17 cellular contexts compared by ENCODE assay signal in the genomic region with DNA sequence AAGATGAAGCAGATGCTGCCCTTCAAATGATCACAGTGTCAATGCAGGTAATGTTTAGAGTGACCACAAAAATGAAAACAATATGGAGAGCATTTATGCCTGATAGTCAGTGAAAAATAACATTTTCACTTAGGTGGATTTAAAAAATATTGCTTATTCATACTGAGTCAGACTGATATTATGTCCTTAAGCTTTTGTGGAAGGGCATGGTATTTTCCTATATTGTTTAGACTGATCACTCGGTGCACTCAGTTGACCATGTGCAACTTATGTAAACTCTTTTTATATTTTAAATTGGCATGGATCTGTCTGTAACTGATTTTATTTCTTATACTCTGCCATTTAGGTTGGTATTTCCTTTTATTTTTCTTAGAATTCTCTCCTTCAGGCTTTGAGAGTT.
DNase-seq lines count a peak whose midpoint lies in the region; ATAC-seq and TF ChIP-seq lines count a peak whose summit lies in the region.
"Had no signal": no experiment of that assay in that cellular context is flagged by ENCODE, and none has a peak within 500 bp of the region (broad histone marks: within the 10 kb centered on the region; RNA-seq: fewer than 3 reads in every experiment).

No MANE protein-coding gene starts in this region.

- TF ChIP-seq CTCF in PC-3 (conservative IDR thresholded peaks at IDR 0.05; ENCODE audit: low read depth, low read length) (no peak), chondrocyte (IDR thresholded peaks at IDR 0.05) (no peak), lower lobe of right lung (IDR thresholded peaks at IDR 0.05) (no peak)

- peak overlapping the region; percentile 73 for H3K27ac Mint-ChIP-seq in chondrocyte (ENCODE audit: unreplicated experiment)
- no peak overlapping the region for H3K27ac Mint-ChIP-seq in activated naive CD8-positive, alpha-beta T cell treated with anti-CD3 and anti-CD28 coated beads for 36 hours
- H3K27ac Mint-ChIP-seq: B cell; CD8-positive, alpha-beta T cell had no signal

- BruUV-seq in PC-3 (replicated peaks; lab: Mats Ljungman, UMichigan) = no TSS peak

- in situ Hi-C loops in GM23248 (cut with MboI) = no loop called here

- H3K27me3 Mint-ChIP-seq in chondrocyte (ENCODE audit: low read depth) = no peaks in the 10 kb centered on the region
- no peaks in the 10 kb centered on the region for H3K27me3 Mint-ChIP-seq in activated naive CD8-positive, alpha-beta T cell treated with anti-CD3 and anti-CD28 coated beads for 36 hours
- H3K27me3 Mint-ChIP-seq: B cell had no signal

- no peaks in the 10 kb centered on the region for H4K20me1 ChIP-seq in GM23248 (ENCODE audit: insufficient read depth)
- H4K20me1 ChIP-seq in PC-3 (ENCODE audit: low read length) = no peaks in the 10 kb centered on the region
- H4K20me1 ChIP-seq: BLaER1 treated with 17β-estradiol and CSF1 and Interleukin-3, amounts not matched to agents 10 nM and 100 nM had no signal

- intact Hi-C loops in PC-3 (cut with micrococcal nuclease) = no loop called here
- intact Hi-C loops in Right ventricle myocardium inferior (cut with DNase I) = no loop called here
- intact Hi-C loops in lower lobe of right lung (cut with DNase I) = no loop called here

- H3K9me2 ChIP-seq in GM23248 (ENCODE audit: insufficient read depth) (no peaks in the 10 kb centered on the region), PC-3 (replicated peaks; ENCODE audit: low read length) (no peaks in the 10 kb centered on the region)

- H2AFZ ChIP-seq in GM23248 (no peak overlapping the region), PC-3 (ENCODE audit: low read length) (no peak overlapping the region)
- H2AFZ ChIP-seq: GM23338 had no signal

- POLR2A ChIA-PET in PC-3 (lab: Charles Lee; ENCODE audit: unreplicated experiment) = interaction anchor here (0.6 kb wide), 1 partner anchor 319 kb away, joined by 3 read pairs; no protein-coding TSS in a partner anchor

- H3K4me2 ChIP-seq in GM23248 (ENCODE audit: unreplicated experiment) (no peak overlapping the region), PC-3 (ENCODE audit: low read length) (no peak overlapping the region)
- H3K4me2 ChIP-seq: BLaER1 treated with 17β-estradiol and CSF1 and Interleukin-3, amounts not matched to agents 10 nM and 100 nM; GM23338 had no signal

- CTCF ChIA-PET in PC-3 (lab: Charles Lee) = no interaction called here

- no peaks in the 10 kb centered on the region for H3K9me3 Mint-ChIP-seq in chondrocyte (ENCODE audit: low read depth)
- H3K9me3 Mint-ChIP-seq in activated naive CD8-positive, alpha-beta T cell treated with anti-CD3 and anti-CD28 coated beads for 36 hours = no peaks in the 10 kb centered on the region
- H3K9me3 Mint-ChIP-seq: CD8-positive, alpha-beta T cell; GM23338 had no signal

- peaks cover 14% of the 10 kb centered on the region for H3K4me1 Mint-ChIP-seq in chondrocyte (ENCODE audit: low read depth)
- no peaks in the 10 kb centered on the region for H3K4me1 Mint-ChIP-seq in activated naive CD8-positive, alpha-beta T cell treated with anti-CD3 and anti-CD28 coated beads for 36 hours
- H3K4me1 Mint-ChIP-seq: B cell, GM23338 had no signal

- H3K9me3 ChIP-seq in GM23248 (ENCODE audit: low read depth) (no peaks in the 10 kb centered on the region), PC-3 (ENCODE audit: low read length) (no peaks in the 10 kb centered on the region), lower lobe of right lung (no peaks in the 10 kb centered on the region)
- H3K9me3 ChIP-seq: BLaER1 treated with 17β-estradiol and CSF1 and Interleukin-3, amounts not matched to agents 10 nM and 100 nM had no signal

- H3K4me3 ChIP-seq in GM23248 = no peak overlapping the region
- no peak overlapping the region for H3K4me3 ChIP-seq in PC-3 (ENCODE audit: low read length)
- no peak overlapping the region for H3K4me3 ChIP-seq in lower lobe of right lung
- H3K4me3 ChIP-seq: BLaER1 treated with 17β-estradiol and CSF1 and Interleukin-3, amounts not matched to agents 10 nM and 100 nM; GM12878; GM23338 had no signal

- no peak overlapping the region for H3K4me3 Mint-ChIP-seq in chondrocyte (ENCODE audit: unreplicated experiment)
- no peak overlapping the region for H3K4me3 Mint-ChIP-seq in activated naive CD8-positive, alpha-beta T cell treated with anti-CD3 and anti-CD28 coated beads for 36 hours
- H3K4me3 Mint-ChIP-seq: B cell; CD8-positive, alpha-beta T cell; GM23338 had no signal

- H3K27ac ChIP-seq in GM23248 (no peak overlapping the region), PC-3 (ENCODE audit: low read length) (no peak overlapping the region), lower lobe of right lung (no peak overlapping the region)
- H3K27ac ChIP-seq: BLaER1 treated with 17β-estradiol and CSF1 and Interleukin-3, amounts not matched to agents 10 nM and 100 nM had no signal

- DNase-seq in GM23248 (peak; percentile 23), PC-3 (peak; percentile 9), chondrocyte (ENCODE audit: low spot score) (no peak), iris pigment epithelial cell (ENCODE audit: low read depth) (peak; percentile 57), Right ventricle myocardium inferior (ENCODE audit: missing footprints) (no peak), lower lobe of right lung (no peak)
- no peak for DNase-seq in activated naive CD8-positive, alpha-beta T cell treated with anti-CD3 and anti-CD28 coated beads for 36 hours
- DNase-seq: 8988T; Calu3; CD8-positive, alpha-beta T cell; DMS79 treated with DMSO at 0.1 percent for 48 hours; H7 had no signal

- H3K36me3 Mint-ChIP-seq in chondrocyte (ENCODE audit: low read depth) = peaks cover 2% of the 10 kb centered on the region
- no peaks in the 10 kb centered on the region for H3K36me3 Mint-ChIP-seq in activated naive CD8-positive, alpha-beta T cell treated with anti-CD3 and anti-CD28 coated beads for 36 hours
- H3K36me3 Mint-ChIP-seq: CD8-positive, alpha-beta T cell had no signal

- H3K79me2 ChIP-seq in GM23248 (ENCODE audit: insufficient read depth) (no peaks in the 10 kb centered on the region), PC-3 (ENCODE audit: low read length) (no peaks in the 10 kb centered on the region)

- H3K27me3 ChIP-seq in GM23248 (replicated peaks; ENCODE audit: insufficient read depth) (no peaks in the 10 kb centered on the region), PC-3 (ENCODE audit: low read length) (no peaks in the 10 kb centered on the region), lower lobe of right lung (ENCODE audit: low read depth) (no peaks in the 10 kb centered on the region)
- H3K27me3 ChIP-seq: BLaER1 treated with 17β-estradiol and CSF1 and Interleukin-3, amounts not matched to agents 10 nM and 100 nM had no signal

- no peaks in the 10 kb centered on the region for H3K36me3 ChIP-seq in GM23248 (ENCODE audit: low read depth)
- no peaks in the 10 kb centered on the region for H3K36me3 ChIP-seq in PC-3 (ENCODE audit: low read depth, low read length)
- H3K36me3 ChIP-seq in lower lobe of right lung = no peaks in the 10 kb centered on the region

- H3F3A ChIP-seq in GM23248 (ENCODE audit: insufficient read depth) = no peaks in the 10 kb centered on the region
- no peaks in the 10 kb centered on the region for H3F3A ChIP-seq in PC-3 (ENCODE audit: low read length, unreplicated experiment)

- no peak overlapping the region for H3K9ac ChIP-seq in GM23248
- H3K9ac ChIP-seq in PC-3 (ENCODE audit: low read length) = no peak overlapping the region
- H3K9ac ChIP-seq: BLaER1 treated with 17β-estradiol and CSF1 and Interleukin-3, amounts not matched to agents 10 nM and 100 nM had no signal

- ATAC-seq in PC-3 (peak; percentile 31; the same call in 1 of the 2 replicates), HG02970 (IDR thresholded peaks at IDR 0.05; ENCODE audit: low FRiP score, unreplicated experiment) (no peak), Right ventricle myocardium inferior (no peak), lower lobe of right lung (no peak)
- ATAC-seq: CD8-positive, alpha-beta T cell; GM12878; GM23338 had no signal

- 95 to 100% methylated on average over 1 of the region's 1 CpG for WGBS in GM23248 (ENCODE audit: low coverage in 1 of 2, low lambda C conversion rate in 2 of 2, missing lambda C conversion rate in 2 of 2), 2 experiments

- peaks cover 7% of the 10 kb centered on the region for H3K4me1 ChIP-seq in GM23248 (ENCODE audit: insufficient read depth)
- peaks cover 5% of the 10 kb centered on the region for H3K4me1 ChIP-seq in PC-3 (ENCODE audit: insufficient read depth, low read length)
- H3K4me1 ChIP-seq in lower lobe of right lung = no peaks in the 10 kb centered on the region
- H3K4me1 ChIP-seq: BLaER1 treated with 17β-estradiol and CSF1 and Interleukin-3, amounts not matched to agents 10 nM and 100 nM had no signal

Comparison
In these comparisons a context has a peak if more than half of its experiments do, and no peak if none do; other contexts are left out.
1. DNase-seq: peak in GM23248 (single experiment), PC-3 (single experiment) and iris pigment epithelial cell (single experiment); none in chondrocyte (single experiment), Right ventricle myocardium inferior (single experiment), lower lobe of right lung (single experiment) and activated naive CD8-positive, alpha-beta T cell treated with anti-CD3 and anti-CD28 coated beads for 36 hours (single experiment).